Comparison of ENCODE assay signal across 2 cellular contexts in the genomic region with DNA sequence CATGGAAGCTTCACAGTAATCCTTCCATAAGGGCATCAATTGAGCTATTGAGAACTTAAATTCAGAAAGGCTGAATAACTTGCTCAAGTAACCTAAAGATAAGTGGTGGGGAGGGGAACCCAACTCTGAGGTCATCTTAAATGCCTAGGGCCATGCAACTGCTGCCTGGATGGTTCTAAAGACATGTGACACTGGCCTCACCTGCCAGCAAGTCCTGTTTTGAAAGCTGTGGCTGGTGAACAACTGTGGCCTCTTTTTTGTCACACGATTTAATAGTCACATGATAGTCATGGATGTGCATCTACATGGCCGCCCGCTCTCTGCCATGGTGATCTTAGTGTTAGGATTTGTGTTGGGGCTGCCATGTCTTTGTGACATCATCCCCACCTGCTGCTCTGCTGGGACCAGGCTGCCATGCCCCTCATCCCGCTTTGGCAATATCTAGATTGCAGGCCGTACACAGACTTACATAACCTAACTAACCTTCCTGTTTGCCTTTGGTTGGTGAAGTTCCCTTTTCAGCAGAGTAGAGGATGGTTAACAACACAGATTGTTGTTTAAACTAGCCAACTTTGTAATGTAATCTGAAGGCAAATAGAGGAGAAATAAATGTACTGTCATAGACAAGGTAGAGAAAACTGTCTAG.
A peak's percentile ranks its signal among the peaks of the same experiment; 100 is the strongest.
TF ChIP-seq lines count a peak whose summit lies in the region.

No MANE protein-coding gene starts in this region.

TF ChIP-seq in IMR-90, 13 proteins besides CTCF, POLR2A, EP300 and RAD21:
- TF ChIP-seq CEBPB (IDR thresholded peaks at IDR 0.05; ENCODE audit: low read depth, low read length) (no peak), NFE2L2 (IDR thresholded peaks at IDR 0.05; ENCODE audit: low read depth, low read length) (no peak), MAZ (IDR thresholded peaks at IDR 0.05; ENCODE audit: borderline replicate concordance, low read depth, low read length) (no peak), BHLHE40 (IDR thresholded peaks at IDR 0.05; ENCODE audit: low read depth, low read length) (no peak), RFX5 (IDR thresholded peaks at IDR 0.05; ENCODE audit: low read depth, low read length) (no peak), MXI1 (IDR thresholded peaks at IDR 0.05; ENCODE audit: borderline replicate concordance, low read depth, low read length) (no peak), RCOR1 (IDR thresholded peaks at IDR 0.05; ENCODE audit: insufficient replicate concordance, low read length) (no peak), CHD1 (IDR thresholded peaks at IDR 0.05; ENCODE audit: low read depth, low read length) (no peak), MAFK (IDR thresholded peaks at IDR 0.05; ENCODE audit: low read depth, low read length) (no peak), SMC3 (IDR thresholded peaks at IDR 0.05; ENCODE audit: low read depth, low read length) (no peak), FOS (IDR thresholded peaks at IDR 0.05; ENCODE audit: low read depth, low read length) (no peak)
- TF ChIP-seq, protein P1, sequence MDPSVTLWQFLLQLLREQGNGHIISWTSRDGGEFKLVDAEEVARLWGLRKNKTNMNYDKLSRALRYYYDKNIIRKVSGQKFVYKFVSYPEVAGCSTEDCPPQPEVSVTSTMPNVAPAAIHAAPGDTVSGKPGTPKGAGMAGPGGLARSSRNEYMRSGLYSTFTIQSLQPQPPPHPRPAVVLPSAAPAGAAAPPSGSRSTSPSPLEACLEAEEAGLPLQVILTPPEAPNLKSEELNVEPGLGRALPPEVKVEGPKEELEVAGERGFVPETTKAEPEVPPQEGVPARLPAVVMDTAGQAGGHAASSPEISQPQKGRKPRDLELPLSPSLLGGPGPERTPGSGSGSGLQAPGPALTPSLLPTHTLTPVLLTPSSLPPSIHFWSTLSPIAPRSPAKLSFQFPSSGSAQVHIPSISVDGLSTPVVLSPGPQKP (IDR thresholded peaks at IDR 0.05; ENCODE audit: borderline replicate concordance, low read depth, low read length): no peak
- TF ChIP-seq, protein P2, sequence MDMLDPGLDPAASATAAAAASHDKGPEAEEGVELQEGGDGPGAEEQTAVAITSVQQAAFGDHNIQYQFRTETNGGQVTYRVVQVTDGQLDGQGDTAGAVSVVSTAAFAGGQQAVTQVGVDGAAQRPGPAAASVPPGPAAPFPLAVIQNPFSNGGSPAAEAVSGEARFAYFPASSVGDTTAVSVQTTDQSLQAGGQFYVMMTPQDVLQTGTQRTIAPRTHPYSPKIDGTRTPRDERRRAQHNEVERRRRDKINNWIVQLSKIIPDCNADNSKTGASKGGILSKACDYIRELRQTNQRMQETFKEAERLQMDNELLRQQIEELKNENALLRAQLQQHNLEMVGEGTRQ (IDR thresholded peaks at IDR 0.05; ENCODE audit: low read depth, low read length): no peak

TF ChIP-seq in HepG2, 621 proteins besides CTCF, POLR2A, EP300 and RAD21 (continues in another document):
- no peak for TF ChIP-seq SRSF4 (IDR thresholded peaks at IDR 0.05; ENCODE audit: low read depth, low read length, poor library complexity, severe bottlenecking)
- no peak for TF ChIP-seq TBX2 (CRISPR knock-in tag; IDR thresholded peaks at IDR 0.05; ENCODE audit: borderline replicate concordance)
- 0 out of 2 replicates have a peak, but pooled peaks have one; percentile 35 for TF ChIP-seq ZMYM4 (CRISPR knock-in tag; IDR thresholded peaks at IDR 0.05)
- no peak for TF ChIP-seq FOXA1 (IDR thresholded peaks at IDR 0.05)
- peak; percentile 40; the same call in 1 of the 2 replicates for TF ChIP-seq FOXA1 (CRISPR knock-in tag; IDR thresholded peaks at IDR 0.05)
- peak; percentile 60; the same call in 1 of the 2 replicates for TF ChIP-seq MED13 (CRISPR knock-in tag; IDR thresholded peaks at IDR 0.05)
- TF ChIP-seq, protein P3, sequence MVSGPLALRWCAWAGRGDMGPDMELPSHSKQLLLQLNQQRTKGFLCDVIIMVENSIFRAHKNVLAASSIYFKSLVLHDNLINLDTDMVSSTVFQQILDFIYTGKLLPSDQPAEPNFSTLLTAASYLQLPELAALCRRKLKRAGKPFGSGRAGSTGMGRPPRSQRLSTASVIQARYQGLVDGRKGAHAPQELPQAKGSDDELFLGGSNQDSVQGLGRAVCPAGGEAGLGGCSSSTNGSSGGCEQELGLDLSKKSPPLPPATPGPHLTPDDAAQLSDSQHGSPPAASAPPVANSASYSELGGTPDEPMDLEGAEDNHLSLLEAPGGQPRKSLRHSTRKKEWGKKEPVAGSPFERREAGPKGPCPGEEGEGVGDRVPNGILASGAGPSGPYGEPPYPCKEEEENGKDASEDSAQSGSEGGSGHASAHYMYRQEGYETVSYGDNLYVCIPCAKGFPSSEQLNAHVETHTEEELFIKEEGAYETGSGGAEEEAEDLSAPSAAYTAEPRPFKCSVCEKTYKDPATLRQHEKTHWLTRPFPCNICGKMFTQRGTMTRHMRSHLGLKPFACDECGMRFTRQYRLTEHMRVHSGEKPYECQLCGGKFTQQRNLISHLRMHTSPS (CRISPR knock-in tag; IDR thresholded peaks at IDR 0.05; ENCODE audit: low read depth): 0 out of 2 replicates have a peak, but pooled peaks have one; percentile 19
- no peak for TF ChIP-seq TRIM24 (CRISPR knock-in tag; IDR thresholded peaks at IDR 0.05)
- TF ChIP-seq, protein P4, sequence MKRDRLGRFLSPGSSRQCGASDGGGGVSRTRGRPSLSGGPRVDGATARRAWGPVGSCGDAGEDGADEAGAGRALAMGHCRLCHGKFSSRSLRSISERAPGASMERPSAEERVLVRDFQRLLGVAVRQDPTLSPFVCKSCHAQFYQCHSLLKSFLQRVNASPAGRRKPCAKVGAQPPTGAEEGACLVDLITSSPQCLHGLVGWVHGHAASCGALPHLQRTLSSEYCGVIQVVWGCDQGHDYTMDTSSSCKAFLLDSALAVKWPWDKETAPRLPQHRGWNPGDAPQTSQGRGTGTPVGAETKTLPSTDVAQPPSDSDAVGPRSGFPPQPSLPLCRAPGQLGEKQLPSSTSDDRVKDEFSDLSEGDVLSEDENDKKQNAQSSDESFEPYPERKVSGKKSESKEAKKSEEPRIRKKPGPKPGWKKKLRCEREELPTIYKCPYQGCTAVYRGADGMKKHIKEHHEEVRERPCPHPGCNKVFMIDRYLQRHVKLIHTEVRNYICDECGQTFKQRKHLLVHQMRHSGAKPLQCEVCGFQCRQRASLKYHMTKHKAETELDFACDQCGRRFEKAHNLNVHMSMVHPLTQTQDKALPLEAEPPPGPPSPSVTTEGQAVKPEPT (CRISPR knock-in tag; IDR thresholded peaks at IDR 0.05; ENCODE audit: low read depth): no peak
- TF ChIP-seq SIN3A (IDR thresholded peaks at IDR 0.05; ENCODE audit: borderline replicate concordance, low read depth, low read length): no peak
- no peak for TF ChIP-seq U2AF2 (IDR thresholded peaks at IDR 0.05; ENCODE audit: low read depth, low read length)
- TF ChIP-seq ZNF589 (CRISPR knock-in tag; conservative IDR thresholded peaks at IDR 0.05): no peak
- TF ChIP-seq, protein P5, sequence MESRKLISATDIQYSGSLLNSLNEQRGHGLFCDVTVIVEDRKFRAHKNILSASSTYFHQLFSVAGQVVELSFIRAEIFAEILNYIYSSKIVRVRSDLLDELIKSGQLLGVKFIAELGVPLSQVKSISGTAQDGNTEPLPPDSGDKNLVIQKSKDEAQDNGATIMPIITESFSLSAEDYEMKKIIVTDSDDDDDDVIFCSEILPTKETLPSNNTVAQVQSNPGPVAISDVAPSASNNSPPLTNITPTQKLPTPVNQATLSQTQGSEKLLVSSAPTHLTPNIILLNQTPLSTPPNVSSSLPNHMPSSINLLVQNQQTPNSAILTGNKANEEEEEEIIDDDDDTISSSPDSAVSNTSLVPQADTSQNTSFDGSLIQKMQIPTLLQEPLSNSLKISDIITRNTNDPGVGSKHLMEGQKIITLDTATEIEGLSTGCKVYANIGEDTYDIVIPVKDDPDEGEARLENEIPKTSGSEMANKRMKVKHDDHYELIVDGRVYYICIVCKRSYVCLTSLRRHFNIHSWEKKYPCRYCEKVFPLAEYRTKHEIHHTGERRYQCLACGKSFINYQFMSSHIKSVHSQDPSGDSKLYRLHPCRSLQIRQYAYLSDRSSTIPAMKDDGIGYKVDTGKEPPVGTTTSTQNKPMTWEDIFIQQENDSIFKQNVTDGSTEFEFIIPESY (CRISPR knock-in tag; IDR thresholded peaks at IDR 0.05): peak; percentile 50; the same call in 1 of the 2 replicates
- TF ChIP-seq, protein P6, sequence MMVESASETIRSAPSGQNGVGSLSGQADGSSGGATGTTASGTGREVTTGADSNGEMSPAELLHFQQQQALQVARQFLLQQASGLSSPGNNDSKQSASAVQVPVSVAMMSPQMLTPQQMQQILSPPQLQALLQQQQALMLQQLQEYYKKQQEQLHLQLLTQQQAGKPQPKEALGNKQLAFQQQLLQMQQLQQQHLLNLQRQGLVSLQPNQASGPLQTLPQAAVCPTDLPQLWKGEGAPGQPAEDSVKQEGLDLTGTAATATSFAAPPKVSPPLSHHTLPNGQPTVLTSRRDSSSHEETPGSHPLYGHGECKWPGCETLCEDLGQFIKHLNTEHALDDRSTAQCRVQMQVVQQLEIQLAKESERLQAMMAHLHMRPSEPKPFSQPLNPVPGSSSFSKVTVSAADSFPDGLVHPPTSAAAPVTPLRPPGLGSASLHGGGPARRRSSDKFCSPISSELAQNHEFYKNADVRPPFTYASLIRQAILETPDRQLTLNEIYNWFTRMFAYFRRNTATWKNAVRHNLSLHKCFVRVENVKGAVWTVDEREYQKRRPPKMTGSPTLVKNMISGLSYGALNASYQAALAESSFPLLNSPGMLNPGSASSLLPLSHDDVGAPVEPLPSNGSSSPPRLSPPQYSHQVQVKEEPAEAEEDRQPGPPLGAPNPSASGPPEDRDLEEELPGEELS (CRISPR knock-in tag; IDR thresholded peaks at IDR 0.05): peak; percentile 54; the same call in 1 of the 2 replicates
- peak; percentile 58; the same call in 1 of the 2 replicates for TF ChIP-seq FOXA3 (CRISPR knock-in tag; IDR thresholded peaks at IDR 0.05)
- TF ChIP-seq POLR2AphosphoS2 (IDR thresholded peaks at IDR 0.05; ENCODE audit: low read depth, low read length): no peak
- TF ChIP-seq MED1 (CRISPR knock-in tag; IDR thresholded peaks at IDR 0.05): peak; percentile 50
- 0 out of 2 replicates have a peak, but pooled peaks have one; percentile 29 for TF ChIP-seq ZNF263 (CRISPR knock-in tag; IDR thresholded peaks at IDR 0.05)
- TF ChIP-seq, protein P7, sequence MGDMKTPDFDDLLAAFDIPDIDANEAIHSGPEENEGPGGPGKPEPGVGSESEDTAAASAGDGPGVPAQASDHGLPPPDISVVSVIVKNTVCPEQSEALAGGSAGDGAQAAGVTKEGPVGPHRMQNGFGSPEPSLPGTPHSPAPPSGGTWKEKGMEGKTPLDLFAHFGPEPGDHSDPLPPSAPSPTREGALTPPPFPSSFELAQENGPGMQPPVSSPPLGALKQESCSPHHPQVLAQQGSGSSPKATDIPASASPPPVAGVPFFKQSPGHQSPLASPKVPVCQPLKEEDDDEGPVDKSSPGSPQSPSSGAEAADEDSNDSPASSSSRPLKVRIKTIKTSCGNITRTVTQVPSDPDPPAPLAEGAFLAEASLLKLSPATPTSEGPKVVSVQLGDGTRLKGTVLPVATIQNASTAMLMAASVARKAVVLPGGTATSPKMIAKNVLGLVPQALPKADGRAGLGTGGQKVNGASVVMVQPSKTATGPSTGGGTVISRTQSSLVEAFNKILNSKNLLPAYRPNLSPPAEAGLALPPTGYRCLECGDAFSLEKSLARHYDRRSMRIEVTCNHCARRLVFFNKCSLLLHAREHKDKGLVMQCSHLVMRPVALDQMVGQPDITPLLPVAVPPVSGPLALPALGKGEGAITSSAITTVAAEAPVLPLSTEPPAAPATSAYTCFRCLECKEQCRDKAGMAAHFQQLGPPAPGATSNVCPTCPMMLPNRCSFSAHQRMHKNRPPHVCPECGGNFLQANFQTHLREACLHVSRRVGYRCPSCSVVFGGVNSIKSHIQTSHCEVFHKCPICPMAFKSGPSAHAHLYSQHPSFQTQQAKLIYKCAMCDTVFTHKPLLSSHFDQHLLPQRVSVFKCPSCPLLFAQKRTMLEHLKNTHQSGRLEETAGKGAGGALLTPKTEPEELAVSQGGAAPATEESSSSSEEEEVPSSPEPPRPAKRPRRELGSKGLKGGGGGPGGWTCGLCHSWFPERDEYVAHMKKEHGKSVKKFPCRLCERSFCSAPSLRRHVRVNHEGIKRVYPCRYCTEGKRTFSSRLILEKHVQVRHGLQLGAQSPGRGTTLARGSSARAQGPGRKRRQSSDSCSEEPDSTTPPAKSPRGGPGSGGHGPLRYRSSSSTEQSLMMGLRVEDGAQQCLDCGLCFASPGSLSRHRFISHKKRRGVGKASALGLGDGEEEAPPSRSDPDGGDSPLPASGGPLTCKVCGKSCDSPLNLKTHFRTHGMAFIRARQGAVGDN (CRISPR knock-in tag; IDR thresholded peaks at IDR 0.05): peak; percentile 17; the same call in 1 of the 2 replicates
- TF ChIP-seq ONECUT2 (CRISPR knock-in tag; IDR thresholded peaks at IDR 0.05): no peak
- TF ChIP-seq, protein P8, sequence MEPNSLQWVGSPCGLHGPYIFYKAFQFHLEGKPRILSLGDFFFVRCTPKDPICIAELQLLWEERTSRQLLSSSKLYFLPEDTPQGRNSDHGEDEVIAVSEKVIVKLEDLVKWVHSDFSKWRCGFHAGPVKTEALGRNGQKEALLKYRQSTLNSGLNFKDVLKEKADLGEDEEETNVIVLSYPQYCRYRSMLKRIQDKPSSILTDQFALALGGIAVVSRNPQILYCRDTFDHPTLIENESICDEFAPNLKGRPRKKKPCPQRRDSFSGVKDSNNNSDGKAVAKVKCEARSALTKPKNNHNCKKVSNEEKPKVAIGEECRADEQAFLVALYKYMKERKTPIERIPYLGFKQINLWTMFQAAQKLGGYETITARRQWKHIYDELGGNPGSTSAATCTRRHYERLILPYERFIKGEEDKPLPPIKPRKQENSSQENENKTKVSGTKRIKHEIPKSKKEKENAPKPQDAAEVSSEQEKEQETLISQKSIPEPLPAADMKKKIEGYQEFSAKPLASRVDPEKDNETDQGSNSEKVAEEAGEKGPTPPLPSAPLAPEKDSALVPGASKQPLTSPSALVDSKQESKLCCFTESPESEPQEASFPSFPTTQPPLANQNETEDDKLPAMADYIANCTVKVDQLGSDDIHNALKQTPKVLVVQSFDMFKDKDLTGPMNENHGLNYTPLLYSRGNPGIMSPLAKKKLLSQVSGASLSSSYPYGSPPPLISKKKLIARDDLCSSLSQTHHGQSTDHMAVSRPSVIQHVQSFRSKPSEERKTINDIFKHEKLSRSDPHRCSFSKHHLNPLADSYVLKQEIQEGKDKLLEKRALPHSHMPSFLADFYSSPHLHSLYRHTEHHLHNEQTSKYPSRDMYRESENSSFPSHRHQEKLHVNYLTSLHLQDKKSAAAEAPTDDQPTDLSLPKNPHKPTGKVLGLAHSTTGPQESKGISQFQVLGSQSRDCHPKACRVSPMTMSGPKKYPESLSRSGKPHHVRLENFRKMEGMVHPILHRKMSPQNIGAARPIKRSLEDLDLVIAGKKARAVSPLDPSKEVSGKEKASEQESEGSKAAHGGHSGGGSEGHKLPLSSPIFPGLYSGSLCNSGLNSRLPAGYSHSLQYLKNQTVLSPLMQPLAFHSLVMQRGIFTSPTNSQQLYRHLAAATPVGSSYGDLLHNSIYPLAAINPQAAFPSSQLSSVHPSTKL (CRISPR knock-in tag; IDR thresholded peaks at IDR 0.05): peak; percentile 38
- TF ChIP-seq, protein P9, sequence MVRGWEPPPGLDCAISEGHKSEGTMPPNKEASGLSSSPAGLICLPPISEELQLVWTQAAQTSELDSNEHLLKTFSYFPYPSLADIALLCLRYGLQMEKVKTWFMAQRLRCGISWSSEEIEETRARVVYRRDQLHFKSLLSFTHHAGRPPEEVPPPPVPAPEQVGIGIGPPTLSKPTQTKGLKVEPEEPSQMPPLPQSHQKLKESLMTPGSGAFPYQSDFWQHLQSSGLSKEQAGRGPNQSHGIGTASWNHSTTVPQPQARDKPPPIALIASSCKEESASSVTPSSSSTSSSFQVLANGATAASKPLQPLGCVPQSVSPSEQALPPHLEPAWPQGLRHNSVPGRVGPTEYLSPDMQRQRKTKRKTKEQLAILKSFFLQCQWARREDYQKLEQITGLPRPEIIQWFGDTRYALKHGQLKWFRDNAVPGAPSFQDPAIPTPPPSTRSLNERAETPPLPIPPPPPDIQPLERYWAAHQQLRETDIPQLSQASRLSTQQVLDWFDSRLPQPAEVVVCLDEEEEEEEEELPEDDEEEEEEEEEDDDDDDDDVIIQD (CRISPR knock-in tag; IDR thresholded peaks at IDR 0.05; ENCODE audit: low read depth): peak; percentile 71; the same call in 1 of the 2 replicates
- no peak for TF ChIP-seq LCORL (IDR thresholded peaks at IDR 0.05)
- 0 out of 2 replicates have a peak, but pooled peaks have one; percentile 44 for TF ChIP-seq LCORL (CRISPR knock-in tag; IDR thresholded peaks at IDR 0.05)
- peak; percentile 82 for TF ChIP-seq ZNF121 (CRISPR knock-in tag; IDR thresholded peaks at IDR 0.05)
